In the genomic region with DNA sequence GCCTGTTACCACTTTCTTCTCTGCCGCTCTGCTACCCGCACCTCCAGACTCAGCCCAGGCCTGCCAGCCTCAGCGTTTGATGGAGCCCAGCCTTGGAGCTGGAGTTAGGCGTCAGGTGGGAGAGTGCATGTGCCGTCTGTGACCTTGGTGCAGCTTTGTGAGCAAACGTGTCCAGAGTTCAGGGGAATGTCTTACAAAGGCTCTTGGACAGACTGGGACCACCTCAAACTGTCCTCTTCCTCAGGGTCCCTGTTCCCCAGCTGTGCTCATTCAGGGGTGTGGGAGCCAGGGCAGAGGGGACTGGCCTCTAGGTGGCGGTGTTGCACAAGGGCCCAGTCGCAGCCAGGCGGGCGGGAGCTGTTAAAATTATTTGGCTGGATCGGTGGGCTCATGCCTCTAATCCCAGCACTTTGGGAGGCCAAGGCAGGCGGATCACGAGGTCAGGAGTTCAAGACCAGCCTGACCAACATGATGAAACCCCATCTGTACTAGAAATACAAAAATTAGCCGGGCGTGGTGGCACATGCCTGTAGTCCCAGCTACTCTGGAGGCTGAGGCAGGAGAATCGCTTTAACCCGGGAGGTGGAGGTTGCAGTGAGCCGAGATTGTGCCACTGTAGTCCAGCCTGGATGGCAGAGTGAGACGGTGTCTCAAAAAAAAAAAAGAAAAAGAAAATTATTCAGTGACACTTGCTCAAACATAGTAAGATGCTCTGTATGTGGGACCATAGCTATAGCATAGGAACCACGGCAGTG, we compare ENCODE assay signal across 8 cellular contexts.
DNase-seq lines count a peak whose midpoint lies in the region; ATAC-seq and TF ChIP-seq lines count a peak whose summit lies in the region.

No MANE protein-coding gene starts in this region.

- H3K79me2 ChIP-seq in HCT116 (ENCODE audit: insufficient read depth, low read length): no peaks in the 10 kb centered on the region
- H3K79me2 ChIP-seq in hepatocyte: no peaks in the 10 kb centered on the region

- H3K4me2 ChIP-seq in HCT116 (ENCODE audit: low read length): no peak overlapping the region
- no peak overlapping the region for H3K4me2 ChIP-seq in hepatocyte

- no peak overlapping the region for H2AFZ ChIP-seq in HCT116 (ENCODE audit: low read depth, low read length, poor library complexity, severe bottlenecking)
- no peak overlapping the region for H2AFZ ChIP-seq in hepatocyte

- no peaks in the 10 kb centered on the region for H3K36me3 Mint-ChIP-seq in activated CD8-positive, alpha-beta T cell treated with anti-CD3 and anti-CD28 coated beads, Interleukin-2, amount 10 ng/mL, durations not matched to agents 7 days and 5 days (ENCODE audit: low read depth)
- no peaks in the 10 kb centered on the region for H3K36me3 Mint-ChIP-seq in activated T-helper 1 cell treated with anti-CD3 and anti-CD28 coated beads, Interleukin-12 subunit alpha, Interleukin-12 subunit beta, Interleukin-2, Interleukin-4 antibody, amounts not matched to agents 30 ng/mL and 10 ng/mL and 1 ng/mL, durations not matched to agents 14 hours and 24 hours and 36 hours (ENCODE audit: low read depth)

- H3K27ac Mint-ChIP-seq in activated CD8-positive, alpha-beta T cell treated with anti-CD3 and anti-CD28 coated beads, Interleukin-2, amount 10 ng/mL, durations not matched to agents 7 days and 5 days: no peak overlapping the region
- H3K27ac Mint-ChIP-seq in activated T-helper 1 cell treated with anti-CD3 and anti-CD28 coated beads, Interleukin-12 subunit alpha, Interleukin-12 subunit beta, Interleukin-2, Interleukin-4 antibody, amounts not matched to agents 30 ng/mL and 10 ng/mL and 1 ng/mL, durations not matched to agents 14 hours and 24 hours and 36 hours: no peak overlapping the region

- BruUV-seq in HCT116 (replicated peaks; lab: Mats Ljungman, UMichigan): no TSS peak

- peak; percentile 81 for TF ChIP-seq RAD21 in HCT116 (IDR thresholded peaks at IDR 0.05; ENCODE audit: low read depth)

- 83% methylated on average over 20 of the region's 20 CpGs for WGBS in hepatocyte (ENCODE audit: low lambda C conversion rate, missing lambda C conversion rate)
- WGBS in aorta, 2 donors: 82% methylated on average over 20 of the region's 20 CpGs

- RAD21 ChIA-PET in HCT116 (lab: Charles Lee; ENCODE audit: low non-redundant PET in 1 of 2, low total read pairs in 2 of 2, uncharacterized antibody in 2 of 2, unreplicated experiment in 2 of 2): interaction anchor here in 1 of 2 experiments (0.8 kb wide), 1 partner anchor 191 kb away, joined by 4 read pairs; no protein-coding TSS in a partner anchor

- H3K4me3 ChIP-seq in HCT116 (replicated peaks in 1 of 2; ENCODE audit: low read depth in 1 of 2, low read length in 2 of 2) (no peak overlapping the region), hepatocyte (no peak overlapping the region), aorta (ENCODE audit: low read length in 2 of 2) (no peak overlapping the region)

- H3K36me3 ChIP-seq in HCT116 (ENCODE audit: control insufficient read depth in 1 of 2, insufficient read depth in 2 of 2, low read length in 2 of 2): no peaks in the 10 kb centered on the region
- no peaks in the 10 kb centered on the region for H3K36me3 ChIP-seq in hepatocyte (replicated peaks; ENCODE audit: insufficient read depth, low read depth)
- H3K36me3 ChIP-seq in aorta (ENCODE audit: control insufficient read depth in 1 of 2, insufficient read depth in 2 of 2, low read length in 1 of 2): no peaks in the 10 kb centered on the region

- CTCF ChIA-PET in HCT116 (lab: Charles Lee): interaction anchor here (0.9 to 2.0 kb wide), 8 partner anchors 8 to 260 kb away, joined by 3 to 8 read pairs (median 3); no protein-coding TSS in a partner anchor
- CTCF ChIA-PET in activated CD8-positive, alpha-beta T cell treated with anti-CD3 and anti-CD28 coated beads, Interleukin-2, amount 10 ng/mL, durations not matched to agents 7 days and 5 days (lab: Charles Lee): interaction anchor here (0.8 to 1.7 kb wide), 9 partner anchors 8 to 206 kb away, joined by 3 to 10 read pairs (median 3); no protein-coding TSS in a partner anchor

- POLR2A ChIA-PET in HCT116 (lab: Charles Lee): no interaction called here
- POLR2A ChIA-PET in activated CD8-positive, alpha-beta T cell treated with anti-CD3 and anti-CD28 coated beads, Interleukin-2, amount 10 ng/mL, durations not matched to agents 7 days and 5 days (lab: Charles Lee): no interaction called here

- no peaks in the 10 kb centered on the region for H3K27me3 Mint-ChIP-seq in activated CD8-positive, alpha-beta T cell treated with anti-CD3 and anti-CD28 coated beads, Interleukin-2, amount 10 ng/mL, durations not matched to agents 7 days and 5 days (ENCODE audit: low read depth)
- no peaks in the 10 kb centered on the region for H3K27me3 Mint-ChIP-seq in activated T-helper 1 cell treated with anti-CD3 and anti-CD28 coated beads, Interleukin-12 subunit alpha, Interleukin-12 subunit beta, Interleukin-2, Interleukin-4 antibody, amounts not matched to agents 30 ng/mL and 10 ng/mL and 1 ng/mL, durations not matched to agents 14 hours and 24 hours and 36 hours (ENCODE audit: insufficient read depth)

- no peaks in the 10 kb centered on the region for H3K27me3 ChIP-seq in HCT116 (ENCODE audit: insufficient read depth, low read length)
- no peaks in the 10 kb centered on the region for H3K27me3 ChIP-seq in hepatocyte
- no peaks in the 10 kb centered on the region for H3K27me3 ChIP-seq in aorta (ENCODE audit: control insufficient read depth in 1 of 2, insufficient read depth in 2 of 2, low read length in 1 of 2)

- no peak overlapping the region for H3K9ac ChIP-seq in HCT116 (ENCODE audit: low read length)

- ATAC-seq in HCT116 (peak; percentile 94), aorta (ENCODE audit: low FRiP score) (peak; percentile 23), GM21381 (IDR thresholded peaks at IDR 0.05; ENCODE audit: unreplicated experiment) (no peak)
- peak; percentile 57 for ATAC-seq in activated CD8-positive, alpha-beta T cell treated with anti-CD3 and anti-CD28 coated beads, Interleukin-2, amount 10 ng/mL, durations not matched to agents 7 days and 5 days

- H3K4me1 Mint-ChIP-seq in activated CD8-positive, alpha-beta T cell treated with anti-CD3 and anti-CD28 coated beads, Interleukin-2, amount 10 ng/mL, durations not matched to agents 7 days and 5 days (ENCODE audit: low read depth): no peaks in the 10 kb centered on the region
- no peaks in the 10 kb centered on the region for H3K4me1 Mint-ChIP-seq in activated T-helper 1 cell treated with anti-CD3 and anti-CD28 coated beads, Interleukin-12 subunit alpha, Interleukin-12 subunit beta, Interleukin-2, Interleukin-4 antibody, amounts not matched to agents 30 ng/mL and 10 ng/mL and 1 ng/mL, durations not matched to agents 14 hours and 24 hours and 36 hours (ENCODE audit: low read depth)

- TF ChIP-seq POLR2A in HCT116 (IDR thresholded peaks at IDR 0.05; ENCODE audit: borderline replicate concordance, extremely low read depth, insufficient read depth, insufficient read length): no peak

- H3K27ac ChIP-seq in HCT116 (ENCODE audit: low read depth, low read length) (no peak overlapping the region), hepatocyte (no peak overlapping the region), aorta (ENCODE audit: low read depth in 1 of 2, low read length in 2 of 2) (no peak overlapping the region)

- DNase-seq in AG20443 (ENCODE audit: low spot score) (peak; percentile 69), HCT116 (ENCODE audit: low read depth, low spot score) (peak; percentile 7), hepatocyte (ENCODE audit: low spot score) (peak; percentile 32), aorta (no peak), NCI-H510A (lab: John Stamatoyannopoulos, UW) (no peak)
- peak; percentile 45 for DNase-seq in activated CD8-positive, alpha-beta T cell treated with anti-CD3 and anti-CD28 coated beads, Interleukin-2, amount 10 ng/mL, durations not matched to agents 7 days and 5 days
- no peak for DNase-seq in activated T-helper 1 cell treated with anti-CD3 and anti-CD28 coated beads, Interleukin-12 subunit alpha, Interleukin-12 subunit beta, Interleukin-2, Interleukin-4 antibody, amounts not matched to agents 30 ng/mL and 10 ng/mL and 1 ng/mL, durations not matched to agents 14 hours and 24 hours and 36 hours (ENCODE audit: low spot score)

- no peak overlapping the region for H3K4me3 Mint-ChIP-seq in activated CD8-positive, alpha-beta T cell treated with anti-CD3 and anti-CD28 coated beads, Interleukin-2, amount 10 ng/mL, durations not matched to agents 7 days and 5 days
- no peak overlapping the region for H3K4me3 Mint-ChIP-seq in activated T-helper 1 cell treated with anti-CD3 and anti-CD28 coated beads, Interleukin-12 subunit alpha, Interleukin-12 subunit beta, Interleukin-2, Interleukin-4 antibody, amounts not matched to agents 30 ng/mL and 10 ng/mL and 1 ng/mL, durations not matched to agents 14 hours and 24 hours and 36 hours

- TF ChIP-seq CTCF in HCT116 (IDR thresholded peaks at IDR 0.05 in 2 of 3, conservative IDR thresholded peaks at IDR 0.05 in 1 of 3; ENCODE audit: borderline replicate concordance in 1 of 3, insufficient read depth in 1 of 3, low read depth in 2 of 3, low read length in 2 of 3) (peak; percentile 49 to 88 (median 84); a peak in 5 of 6 replicates), hepatocyte (IDR thresholded peaks at IDR 0.05; ENCODE audit: poor library complexity) (peak; percentile 52)

- intact Hi-C loops in HCT116 (cut with micrococcal nuclease) (loop anchor here (1.0 kb wide), 1 partner anchor 191 kb away; no protein-coding TSS in a partner anchor), aorta (cut with DNase I) (no loop called here)
- intact Hi-C loops in activated T-helper 1 cell treated with anti-CD3 and anti-CD28 coated beads, Interleukin-12 subunit alpha, Interleukin-12 subunit beta, Interleukin-2, Interleukin-4 antibody, amounts not matched to agents 30 ng/mL and 10 ng/mL and 1 ng/mL, durations not matched to agents 14 hours and 24 hours and 36 hours (cut with micrococcal nuclease): no loop called here

- H3K9me3 ChIP-seq in HCT116 (ENCODE audit: control insufficient read depth in 1 of 2, insufficient read depth in 1 of 2, low read depth in 1 of 2, low read length in 2 of 2) (no peaks in the 10 kb centered on the region), hepatocyte (ENCODE audit: low read depth) (no peaks in the 10 kb centered on the region), aorta (ENCODE audit: control insufficient read depth, low read length) (no peaks in the 10 kb centered on the region)

- H3K9me3 Mint-ChIP-seq in activated CD8-positive, alpha-beta T cell treated with anti-CD3 and anti-CD28 coated beads, Interleukin-2, amount 10 ng/mL, durations not matched to agents 7 days and 5 days (ENCODE audit: insufficient read depth): no peaks in the 10 kb centered on the region
- no peaks in the 10 kb centered on the region for H3K9me3 Mint-ChIP-seq in activated T-helper 1 cell treated with anti-CD3 and anti-CD28 coated beads, Interleukin-12 subunit alpha, Interleukin-12 subunit beta, Interleukin-2, Interleukin-4 antibody, amounts not matched to agents 30 ng/mL and 10 ng/mL and 1 ng/mL, durations not matched to agents 14 hours and 24 hours and 36 hours

- no peaks in the 10 kb centered on the region for H4K20me1 ChIP-seq in HCT116 (ENCODE audit: insufficient read depth)
- H4K20me1 ChIP-seq in hepatocyte (ENCODE audit: insufficient read depth, poor library complexity, severe bottlenecking): no peaks in the 10 kb centered on the region

- H3K4me1 ChIP-seq in HCT116 (ENCODE audit: control insufficient read depth in 1 of 2, insufficient read depth in 2 of 2, low read length in 2 of 2) (no peaks in the 10 kb centered on the region), hepatocyte (ENCODE audit: insufficient read depth) (no peaks in the 10 kb centered on the region), aorta (ENCODE audit: control insufficient read depth in 1 of 2, insufficient read depth in 2 of 2, low read length in 2 of 2) (no peaks in the 10 kb centered on the region)

- H3K9me2 ChIP-seq in HCT116 (ENCODE audit: insufficient read depth) (no peaks in the 10 kb centered on the region), hepatocyte (replicated peaks; ENCODE audit: insufficient read depth) (no peaks in the 10 kb centered on the region)

Comparison
In these comparisons a context has a peak if more than half of its experiments do, and no peak if none do; other contexts are left out.
1. DNase-seq: peak in AG20443 (single experiment), HCT116 (single experiment), activated CD8-positive, alpha-beta T cell treated with anti-CD3 and anti-CD28 coated beads, Interleukin-2, amount 10 ng/mL, durations not matched to agents 7 days and 5 days (single experiment) and hepatocyte (single experiment); none in aorta (0 of 2), NCI-H510A (single experiment) and activated T-helper 1 cell treated with anti-CD3 and anti-CD28 coated beads, Interleukin-12 subunit alpha, Interleukin-12 subunit beta, Interleukin-2, Interleukin-4 antibody, amounts not matched to agents 30 ng/mL and 10 ng/mL and 1 ng/mL, durations not matched to agents 14 hours and 24 hours and 36 hours (single experiment).